1 cellular context compared by ENCODE assay signal in the genomic region with DNA sequence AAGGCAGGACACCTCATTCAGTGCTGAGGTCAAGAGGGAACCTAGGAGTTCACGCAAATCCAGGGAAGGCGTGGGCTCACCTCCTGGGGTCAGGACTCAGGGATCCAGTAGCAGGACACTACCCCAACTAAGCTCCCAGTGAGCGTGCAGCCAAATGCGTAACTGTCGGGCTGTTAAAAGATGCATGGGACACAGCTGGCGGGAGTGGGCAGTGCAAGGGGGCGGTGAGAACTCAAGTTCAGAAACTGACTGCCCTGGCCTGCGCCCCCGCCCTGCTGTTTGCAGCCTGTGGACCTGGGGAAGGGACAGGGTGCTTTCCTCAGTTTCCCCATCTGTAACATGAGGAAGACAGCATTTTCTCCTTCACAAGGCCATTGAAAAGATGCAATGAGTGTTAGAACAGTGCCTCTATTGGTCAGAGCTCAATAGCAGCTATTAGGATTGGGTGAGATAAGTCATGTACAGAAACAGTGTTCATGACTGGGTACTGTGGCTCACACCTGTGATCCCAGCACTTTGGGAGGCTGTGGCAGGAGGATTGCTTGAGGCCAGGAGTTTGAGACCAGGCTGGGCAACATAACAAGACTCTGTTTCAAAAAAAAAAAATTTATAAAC.
A peak's percentile ranks its signal among the peaks of the same experiment; 100 is the strongest.
TF ChIP-seq lines count a peak whose summit lies in the region.

No MANE protein-coding gene starts in this region.

TF ChIP-seq in K562, 482 proteins besides CTCF, POLR2A, EP300 and RAD21:
- TF ChIP-seq ZNF668 (CRISPR knock-in tag; IDR thresholded peaks at IDR 0.05), result no peak
- TF ChIP-seq CBX3 (IDR thresholded peaks at IDR 0.05; ENCODE audit: borderline replicate concordance in 1 of 2, low read length in 2 of 2), result no peak
- no peak for TF ChIP-seq HES1 (IDR thresholded peaks at IDR 0.05; ENCODE audit: low read depth)
- no peak for TF ChIP-seq ZNF644 (tag; IDR thresholded peaks at IDR 0.05; ENCODE audit: low read depth)
- TF ChIP-seq SMAD4 (CRISPR knock-in tag; conservative IDR thresholded peaks at IDR 0.05), result no peak
- peak; percentile 27; the same call in 1 of the 2 replicates for TF ChIP-seq FOXM1 (IDR thresholded peaks at IDR 0.05; ENCODE audit: low read depth)
- no peak for TF ChIP-seq FOXM1 (CRISPR knock-in tag; IDR thresholded peaks at IDR 0.05; ENCODE audit: low read depth)
- no peak for TF ChIP-seq TCF3 (CRISPR knock-in tag; IDR thresholded peaks at IDR 0.05)
- TF ChIP-seq, protein P1, sequence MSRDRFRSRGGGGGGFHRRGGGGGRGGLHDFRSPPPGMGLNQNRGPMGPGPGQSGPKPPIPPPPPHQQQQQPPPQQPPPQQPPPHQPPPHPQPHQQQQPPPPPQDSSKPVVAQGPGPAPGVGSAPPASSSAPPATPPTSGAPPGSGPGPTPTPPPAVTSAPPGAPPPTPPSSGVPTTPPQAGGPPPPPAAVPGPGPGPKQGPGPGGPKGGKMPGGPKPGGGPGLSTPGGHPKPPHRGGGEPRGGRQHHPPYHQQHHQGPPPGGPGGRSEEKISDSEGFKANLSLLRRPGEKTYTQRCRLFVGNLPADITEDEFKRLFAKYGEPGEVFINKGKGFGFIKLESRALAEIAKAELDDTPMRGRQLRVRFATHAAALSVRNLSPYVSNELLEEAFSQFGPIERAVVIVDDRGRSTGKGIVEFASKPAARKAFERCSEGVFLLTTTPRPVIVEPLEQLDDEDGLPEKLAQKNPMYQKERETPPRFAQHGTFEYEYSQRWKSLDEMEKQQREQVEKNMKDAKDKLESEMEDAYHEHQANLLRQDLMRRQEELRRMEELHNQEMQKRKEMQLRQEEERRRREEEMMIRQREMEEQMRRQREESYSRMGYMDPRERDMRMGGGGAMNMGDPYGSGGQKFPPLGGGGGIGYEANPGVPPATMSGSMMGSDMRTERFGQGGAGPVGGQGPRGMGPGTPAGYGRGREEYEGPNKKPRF (IDR thresholded peaks at IDR 0.05; ENCODE audit: low read depth, low read length), result no peak
- TF ChIP-seq ZBTB33 (CRISPR knock-in tag; IDR thresholded peaks at IDR 0.05), result peak; percentile 79
- TF ChIP-seq ATF1 (CRISPR knock-in tag; IDR thresholded peaks at IDR 0.05), result no peak
- no peak for TF ChIP-seq ATF1 (tag; IDR thresholded peaks at IDR 0.05)
- no peak for TF ChIP-seq ZFP91 (CRISPR knock-in tag; IDR thresholded peaks at IDR 0.05)
- no peak for TF ChIP-seq PHB2 (IDR thresholded peaks at IDR 0.05; ENCODE audit: low read depth)
- TF ChIP-seq BMI1 (IDR thresholded peaks at IDR 0.05; ENCODE audit: low read length), result no peak
- TF ChIP-seq ETS1 (conservative IDR thresholded peaks at IDR 0.05; ENCODE audit: control insufficient read depth, low read depth, low read length), result no peak
- TF ChIP-seq, protein P2, sequence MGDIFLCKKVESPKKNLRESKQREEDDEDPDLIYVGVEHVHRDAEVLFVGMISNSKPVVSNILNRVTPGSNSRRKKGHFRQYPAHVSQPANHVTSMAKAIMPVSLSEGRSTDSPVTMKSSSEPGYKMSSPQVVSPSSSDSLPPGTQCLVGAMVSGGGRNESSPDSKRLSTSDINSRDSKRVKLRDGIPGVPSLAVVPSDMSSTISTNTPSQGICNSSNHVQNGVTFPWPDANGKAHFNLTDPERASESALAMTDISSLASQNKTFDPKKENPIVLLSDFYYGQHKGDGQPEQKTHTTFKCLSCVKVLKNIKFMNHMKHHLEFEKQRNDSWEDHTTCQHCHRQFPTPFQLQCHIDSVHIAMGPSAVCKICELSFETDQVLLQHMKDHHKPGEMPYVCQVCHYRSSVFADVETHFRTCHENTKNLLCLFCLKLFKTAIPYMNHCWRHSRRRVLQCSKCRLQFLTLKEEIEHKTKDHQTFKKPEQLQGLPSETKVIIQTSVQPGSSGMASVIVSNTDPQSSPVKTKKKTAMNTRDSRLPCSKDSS (IDR thresholded peaks at IDR 0.05; ENCODE audit: low read depth, partially characterized antibody), result no peak
